Comparison of ENCODE assay signal across 26 cellular contexts in the genomic region with DNA sequence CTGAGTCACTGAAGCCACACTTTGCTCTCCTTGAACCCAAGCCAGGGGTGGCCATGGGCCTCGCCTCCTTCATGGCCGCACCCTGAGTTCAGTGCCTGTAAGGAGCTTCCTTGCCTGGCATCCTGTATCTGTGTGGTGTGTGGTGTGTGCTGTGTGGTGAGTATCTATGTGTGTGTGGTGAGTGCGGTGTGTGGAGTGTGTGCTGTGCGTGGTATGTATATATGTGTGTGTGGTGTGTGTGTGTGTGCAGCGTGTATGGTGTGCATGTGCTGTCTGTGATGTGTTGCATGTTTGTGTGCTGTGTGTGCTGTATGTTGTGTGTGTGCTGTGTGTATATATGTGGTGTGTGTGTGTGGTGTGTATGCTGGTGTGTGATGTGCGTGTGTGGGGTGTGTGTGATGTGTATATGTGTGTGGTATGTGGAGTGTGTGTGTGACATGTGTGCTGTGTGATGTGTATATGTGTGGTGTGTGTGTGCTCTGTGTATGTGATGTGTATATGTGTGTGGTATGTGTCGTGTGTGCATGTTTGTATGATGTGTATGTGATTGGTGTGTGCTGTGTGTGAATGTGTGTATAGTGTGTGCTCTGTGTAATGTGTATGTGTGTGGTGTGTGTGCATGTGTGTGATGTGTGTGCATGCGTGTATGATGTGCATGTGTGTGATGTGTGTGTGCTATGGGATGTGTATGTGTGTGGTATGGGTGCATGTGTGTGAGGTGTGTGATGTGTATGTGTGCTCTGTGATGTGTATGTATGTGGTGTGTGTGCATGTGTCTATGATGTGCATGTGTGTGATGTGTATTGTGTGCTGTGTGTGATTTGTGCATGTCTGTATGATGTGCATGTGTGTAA. TPM values are rescaled to one million over a fixed set of nuclear protein-coding genes. Genes with fewer than 3 reads are reported as not detected.
A peak's percentile ranks its signal among the peaks of the same experiment; 100 is the strongest.
DNase-seq lines count a peak whose midpoint lies in the region; ATAC-seq, FAIRE-seq and TF ChIP-seq lines count a peak whose summit lies in the region.
"Had no signal": no experiment of that assay in that cellular context is flagged by ENCODE, and none has a peak within 500 bp of the region (broad histone marks: within the 10 kb centered on the region; RNA-seq: fewer than 3 reads in every experiment).

No MANE protein-coding gene starts in this region.

- no peak for TF ChIP-seq EP300 in GM12878 (IDR thresholded peaks at IDR 0.05; ENCODE audit: borderline replicate concordance in 1 of 2, control insufficient read depth in 1 of 2, low read depth in 2 of 2, low read length in 2 of 2)

- H3K36me3 ChIP-seq in HEK293 (ENCODE audit: control insufficient read depth in 2 of 2, insufficient read depth in 1 of 2, low read length in 2 of 2) (peaks cover 9 to 11% of the 10 kb centered on the region in 2 experiments; a peak in 2 of 3 replicates), GM12878 (ENCODE audit: control insufficient read depth in 2 of 2, insufficient read depth in 2 of 2, low read length in 1 of 2) (no peaks in the 10 kb centered on the region; a peak in 3 of 4 replicates), mesenchymal stem cell (ENCODE audit: control insufficient read depth in 1 of 2, insufficient read depth in 2 of 2, low read depth in 1 of 2, low read length in 2 of 2) (peaks cover 66 to 81% of the 10 kb centered on the region in 2 experiments), upper lobe of right lung (no peaks in the 10 kb centered on the region)

- CTCF ChIA-PET in HEK293 (lab: Yijun Ruan, JAX): no interaction called here
- CTCF ChIA-PET in GM12878 (lab: Yijun Ruan, JAX): no interaction called here

- H3K27ac ChIP-seq in HEK293 (ENCODE audit: extremely low read depth, low read depth, low read length): no peak overlapping the region
- H3K27ac ChIP-seq in GM12878 (ENCODE audit: control insufficient read depth, insufficient read depth): no peak overlapping the region
- H3K27ac ChIP-seq in mesenchymal stem cell (ENCODE audit: low read length, poor library complexity, severe bottlenecking): no peak overlapping the region
- H3K27ac ChIP-seq in upper lobe of right lung: no peak overlapping the region
- H3K27ac ChIP-seq: A549; BLaER1 treated with 17β-estradiol and CSF1 and Interleukin-3, amounts not matched to agents 10 nM and 100 nM; HL-60; PC-9 had no signal

- peak overlapping the region; percentile 19 for H4K91ac ChIP-seq in mesenchymal stem cell (ENCODE audit: low read length)

- no peaks in the 10 kb centered on the region for H3K27me3 ChIP-seq in GM12878 (replicated peaks in 1 of 2; ENCODE audit: control insufficient read depth in 2 of 2, insufficient read depth in 2 of 2, low read length in 1 of 2)
- H3K27me3 ChIP-seq in mesenchymal stem cell (ENCODE audit: control insufficient read depth in 1 of 2, insufficient read depth in 1 of 2, low read length in 2 of 2): no peaks in the 10 kb centered on the region
- no peaks in the 10 kb centered on the region for H3K27me3 ChIP-seq in upper lobe of right lung
- H3K27me3 ChIP-seq: BLaER1 treated with 17β-estradiol and CSF1 and Interleukin-3, amounts not matched to agents 10 nM and 100 nM; MG63 had no signal

- 87% methylated on average over 8 of the region's 8 CpGs for WGBS in GM12878 (ENCODE audit: insufficient coverage, insufficient replicate concordance, low lambda C conversion rate, missing lambda C conversion rate)
- WGBS in mesenchymal stem cell: 85% methylated on average over 8 of the region's 8 CpGs

- TF ChIP-seq CTCF in HEK293 (tag by site-specific recombination; IDR thresholded peaks at IDR 0.05) (no peak), GM12878 (IDR thresholded peaks at IDR 0.05 in 2 of 3, conservative IDR thresholded peaks at IDR 0.05 in 1 of 3; ENCODE audit: control insufficient read depth in 2 of 3, extremely low read depth in 1 of 3, insufficient read depth in 1 of 3, low read depth in 3 of 3, low read length in 3 of 3) (no peak), upper lobe of right lung (IDR thresholded peaks at IDR 0.05) (no peak)

- H3K4me3 ChIP-seq in HEK293 (ENCODE audit: low read depth, low read length): no peak overlapping the region
- no peak overlapping the region for H3K4me3 ChIP-seq in GM12878
- H3K4me3 ChIP-seq in mesenchymal stem cell (ENCODE audit: insufficient read depth in 1 of 2, low read depth in 1 of 2, low read length in 2 of 2): no peak overlapping the region
- no peak overlapping the region for H3K4me3 ChIP-seq in upper lobe of right lung
- H3K4me3 ChIP-seq: A549; BLaER1 treated with 17β-estradiol and CSF1 and Interleukin-3, amounts not matched to agents 10 nM and 100 nM; MG63; PC-9 had no signal

- DNase-seq in GM12878 (ENCODE audit: low read depth, low spot score): no peak
- DNase-seq in mesenchymal stem cell: no peak
- no peak for DNase-seq in upper lobe of right lung
- DNase-seq in KG1 (lab: John Stamatoyannopoulos, UW): no peak
- DNase-seq in activated CD8-positive, alpha-beta memory T cell treated with anti-CD3 and anti-CD28 coated beads, Interleukin-2, amount 50 U/mL, for 4 hours: no peak
- DNase-seq in Right ventricle myocardium superior: no peak
- DNase-seq: AML-193; Caco-2; CD4-positive, alpha-beta T cell; HFFc6; KBM-7; MG63; NCI-H1105 treated with DMSO at 0.1 percent for 48 hours; NCI-H146; NCI-H2029; NCI-H446 treated with DMSO at 0.1 percent for 48 hours; NCI-H526; PC-9; T-cell had no signal

- POLR2A ChIA-PET in HEK293 (lab: Yijun Ruan, JAX): no interaction called here
- POLR2A ChIA-PET in GM12878 (lab: Charles Lee): no interaction called here

- no peak overlapping the region for H3K23ac ChIP-seq in mesenchymal stem cell (ENCODE audit: low read length in 2 of 2)

- H2BK12ac ChIP-seq in mesenchymal stem cell (ENCODE audit: low read length in 2 of 2): no peak overlapping the region

- BruUV-seq in GM12878 (replicated peaks; lab: Mats Ljungman, UMichigan): no TSS peak

- FAIRE-seq in GM12878 (lab: Jason Lieb, UNC): no peak
- FAIRE-seq: A549, G401.6, H54 had no signal

- TF ChIP-seq RAD21 in GM12878 (IDR thresholded peaks at IDR 0.05; ENCODE audit: insufficient read depth, low read depth, low read length): no peak

- H2AK5ac ChIP-seq in mesenchymal stem cell (ENCODE audit: low read length, severe bottlenecking): no peak overlapping the region

- H3K9ac ChIP-seq in GM12878 (ENCODE audit: control insufficient read depth, insufficient read depth, low read length): no peak overlapping the region
- H3K9ac ChIP-seq in mesenchymal stem cell (ENCODE audit: low read length): no peak overlapping the region
- H3K9ac ChIP-seq: BLaER1 treated with 17β-estradiol and CSF1 and Interleukin-3, amounts not matched to agents 10 nM and 100 nM had no signal

- no peak overlapping the region for H2BK15ac ChIP-seq in mesenchymal stem cell (ENCODE audit: low read depth, poor library complexity, severe bottlenecking)

- RAD21 ChIA-PET in GM12878 (lab: Charles Lee; ENCODE audit: unreplicated experiment): no interaction called here

- H3K79me1 ChIP-seq in mesenchymal stem cell (replicated peaks; ENCODE audit: low read length, poor library complexity, severe bottlenecking): no peaks in the 10 kb centered on the region

- in situ Hi-C loops in GM12878 (cut with MboI): no loop called here

- no peak overlapping the region for H3K18ac ChIP-seq in mesenchymal stem cell (ENCODE audit: low read depth in 1 of 2, low read length in 2 of 2)

- H4K20me1 ChIP-seq in GM12878 (ENCODE audit: control insufficient read depth, insufficient read depth): no peaks in the 10 kb centered on the region

- no peak overlapping the region for H2BK5ac ChIP-seq in mesenchymal stem cell (ENCODE audit: low read depth, low read length, poor library complexity, severe bottlenecking)

- no peak overlapping the region for H2BK120ac ChIP-seq in mesenchymal stem cell (ENCODE audit: low read depth, low read length)

- H3K14ac ChIP-seq in mesenchymal stem cell (ENCODE audit: low read length in 2 of 2): peak overlapping the region in 1 of 2 experiments; percentile 44

- H2AFZ ChIP-seq in GM12878 (ENCODE audit: control insufficient read depth, low read depth, low read length) (no peak overlapping the region), mesenchymal stem cell (ENCODE audit: low read depth, low read length) (no peak overlapping the region)
- H2AFZ ChIP-seq: PC-9 had no signal

- no peaks in the 10 kb centered on the region for H3K4me1 ChIP-seq in HEK293 (ENCODE audit: control insufficient read depth, insufficient read depth, low read length)
- no peaks in the 10 kb centered on the region for H3K4me1 ChIP-seq in GM12878 (ENCODE audit: control insufficient read depth, insufficient read depth, low read length)
- no peaks in the 10 kb centered on the region for H3K4me1 ChIP-seq in mesenchymal stem cell (ENCODE audit: control insufficient read depth, insufficient read depth, low read depth, low read length)
- no peaks in the 10 kb centered on the region for H3K4me1 ChIP-seq in upper lobe of right lung
- H3K4me1 ChIP-seq: A549, Caco-2 had no signal

- intact Hi-C loops in GM12878 (cut with micrococcal nuclease; ENCODE audit: unreplicated experiment): no loop called here
- intact Hi-C loops in upper lobe of right lung (cut with DNase I): no loop called here
- intact Hi-C loops in Right ventricle myocardium superior (cut with DNase I): no loop called here

- H3K4me2 ChIP-seq in GM12878 (ENCODE audit: control insufficient read depth, insufficient read depth) (no peak overlapping the region), mesenchymal stem cell (ENCODE audit: low read length, poor library complexity, severe bottlenecking) (no peak overlapping the region)
- H3K4me2 ChIP-seq: A549; BLaER1 treated with 17β-estradiol and CSF1 and Interleukin-3, amounts not matched to agents 10 nM and 100 nM; PC-9 had no signal

- SMC1A ChIA-PET in GM12878 (lab: Charles Lee; ENCODE audit: uncharacterized antibody, unreplicated experiment): no interaction called here

- no peak for ATAC-seq in GM12878
- peak; percentile 9 for ATAC-seq in upper lobe of right lung
- ATAC-seq in Right ventricle myocardium superior (ENCODE audit: poor library complexity): no peak
- ATAC-seq: A549, Right ventricle myocardium inferior, T-cell had no signal

- no peaks in the 10 kb centered on the region for H3K79me2 ChIP-seq in GM12878 (ENCODE audit: control insufficient read depth, insufficient read depth, low read length)

- no peaks in the 10 kb centered on the region for H3K9me3 ChIP-seq in HEK293 (ENCODE audit: control insufficient read depth, insufficient read depth, low read depth, low read length)
- H3K9me3 ChIP-seq in GM12878 (replicated peaks; ENCODE audit: control insufficient read depth, insufficient read depth, low read length): no peaks in the 10 kb centered on the region
- H3K9me3 ChIP-seq in mesenchymal stem cell (ENCODE audit: control insufficient read depth, low read length): peaks cover 24% of the 10 kb centered on the region
- no peaks in the 10 kb centered on the region for H3K9me3 ChIP-seq in upper lobe of right lung
- H3K9me3 ChIP-seq: A549; BLaER1 treated with 17β-estradiol and CSF1 and Interleukin-3, amounts not matched to agents 10 nM and 100 nM; Caco-2; MG63 had no signal

- H4K8ac ChIP-seq in mesenchymal stem cell (ENCODE audit: low read length): no peak overlapping the region

- no peak for TF ChIP-seq POLR2A in GM12878 (IDR thresholded peaks at IDR 0.05; ENCODE audit: low read depth, low read length)

- no peak overlapping the region for H3K4ac ChIP-seq in mesenchymal stem cell (ENCODE audit: low read depth in 1 of 2, low read length in 2 of 2)

RNA-seq across cellular contexts. Expression of a gene that starts 22.6 kb away (rescaled TPM):
- total RNA-seq in GM12878 (2013; cell fraction: nucleolus; rRNA removed): 35.5 and 38.9 TPM in 2 replicates
- 6.0 and 11.0 TPM in 2 replicates for total RNA-seq in GM12878 (2014; rRNA removed)
- total RNA-seq in GM12878 (2014; rRNA removed; fragmentation: Illumina TruSeq; extraction: Trizol): 6.9 and 7.3 TPM in 2 replicates
- total RNA-seq in GM12878 (2021): 10.0 and 13.1 TPM in 2 replicates
- 2.8 TPM for polyA plus RNA-seq in GM12878 (2011; ENCODE audit: low read depth)
- 6.1 and 7.6 TPM in 2 replicates for polyA plus RNA-seq in GM12878 (2011; rRNA removed)
- polyA plus RNA-seq in GM12878 (2011; cell fraction: cytosol; rRNA removed): 5.7 and 7.4 TPM in 2 replicates
- 35.5 and 36.8 TPM in 2 replicates for polyA plus RNA-seq in GM12878 (2011; cell fraction: nucleus; rRNA removed)
- polyA plus RNA-seq in GM12878 (2012): 5.6 and 6.6 TPM in 2 replicates
- polyA plus RNA-seq in GM12878 (2014; fragmentation: Illumina TruSeq; extraction: Trizol): 4.7 and 7.3 TPM in 2 replicates
- 1 to 10 TPM in 1 of 2 experiments, under 1 TPM in 1; 0.43 to 1.2 TPM for polyA plus RNA-seq in GM12878 (2014; fragmentation: Nextera tagmentation; extraction: Ambion mirVana)
- polyA plus RNA-seq in GM12878 (2014; rRNA removed): 14.3 and 19.4 TPM in 2 replicates
- 1 to 10 TPM; 7.3 to 9.1 TPM for polyA plus RNA-seq in GM12878 (2016; fragmentation: Nextera tagmentation; extraction: Ambion mirVana)
- 1.8 and 3.0 TPM in 2 replicates for polyA minus RNA-seq in GM12878 (2011; rRNA and poly(A)+ RNA removed)
- polyA minus RNA-seq in GM12878 (2011; cell fraction: cytosol; rRNA and poly(A)+ RNA removed): 2.9 TPM in 1 of 2 replicates, not detected in the other
- polyA minus RNA-seq in GM12878 (2011; cell fraction: nucleus; rRNA and poly(A)+ RNA removed): 2.9 and 8.0 TPM in 2 replicates
- polyA plus RNA-seq in mesenchymal stem cell (2013, experiment 1 of 2): 3.8 TPM
- polyA plus RNA-seq in mesenchymal stem cell (2013, experiment 2 of 2): 4.4 TPM
- 4.1 TPM for total RNA-seq in upper lobe of right lung
- total RNA-seq in Right ventricle myocardium superior: 1.2 TPM

RNA-seq across cellular contexts. Expression of a gene that starts 53.3 kb away (rescaled TPM):
- total RNA-seq in GM12878 (2013; cell fraction: nucleolus; rRNA removed): 76.0 and 83.0 TPM in 2 replicates
- 57.9 and 62.9 TPM in 2 replicates for total RNA-seq in GM12878 (2014; rRNA removed)
- 67.7 and 71.0 TPM in 2 replicates for total RNA-seq in GM12878 (2014; rRNA removed; fragmentation: Illumina TruSeq; extraction: Trizol)
- 63.8 and 68.0 TPM in 2 replicates for total RNA-seq in GM12878 (2021)
- polyA plus RNA-seq in GM12878 (2011; ENCODE audit: low read depth): 27.0 TPM
- 49.6 and 62.2 TPM in 2 replicates for polyA plus RNA-seq in GM12878 (2011; rRNA removed)
- polyA plus RNA-seq in GM12878 (2011; cell fraction: cytosol; rRNA removed): 32.0 and 33.2 TPM in 2 replicates
- 46.8 and 48.9 TPM in 2 replicates for polyA plus RNA-seq in GM12878 (2011; cell fraction: nucleus; rRNA removed)
- polyA plus RNA-seq in GM12878 (2012): 35.5 and 37.8 TPM in 2 replicates
- 57.6 and 70.8 TPM in 2 replicates for polyA plus RNA-seq in GM12878 (2014; fragmentation: Illumina TruSeq; extraction: Trizol)
- polyA plus RNA-seq in GM12878 (2014; fragmentation: Nextera tagmentation; extraction: Ambion mirVana): 10 to 100 TPM; 21.0 to 21.6 TPM
- polyA plus RNA-seq in GM12878 (2014; rRNA removed): 50.4 and 56.1 TPM in 2 replicates
- 10 to 100 TPM; 66.6 to 72.7 TPM for polyA plus RNA-seq in GM12878 (2016; fragmentation: Nextera tagmentation; extraction: Ambion mirVana)
- polyA minus RNA-seq in GM12878 (2011; rRNA and poly(A)+ RNA removed): 41.6 and 42.9 TPM in 2 replicates
- polyA minus RNA-seq in GM12878 (2011; cell fraction: cytosol; rRNA and poly(A)+ RNA removed): 17.1 and 23.5 TPM in 2 replicates
- polyA minus RNA-seq in GM12878 (2011; cell fraction: nucleus; rRNA and poly(A)+ RNA removed): 16.3 and 27.9 TPM in 2 replicates
- polyA plus RNA-seq in mesenchymal stem cell (2013, experiment 1 of 2): 22.8 TPM
- 23.4 TPM for polyA plus RNA-seq in mesenchymal stem cell (2013, experiment 2 of 2)
- total RNA-seq in upper lobe of right lung: 35.4 TPM
- total RNA-seq in Right ventricle myocardium superior: 145 TPM
